Comparison of ENCODE assay signal across 24 cellular contexts in genomic region chr9:120345379-120345778, GRCh38.
"Had no signal": no experiment of that assay in that cellular context is flagged by ENCODE, and none has a peak within 500 bp of the region (broad histone marks: within the 10 kb centered on the region; RNA-seq: fewer than 3 reads in every experiment).

No MANE protein-coding gene starts in this region.

- H3K27ac ChIP-seq: body of pancreas, Peyer's patch, RWPE1, SJSA1 had no signal

- H3K4me1 ChIP-seq: body of pancreas, Peyer's patch, SJSA1 had no signal

- H3K9me3 ChIP-seq: body of pancreas, Peyer's patch, SJSA1 had no signal

- ATAC-seq: activated CD8-positive, alpha-beta T cell treated with anti-CD3 and anti-CD28 coated beads, Interleukin-2, amount 10 ng/mL, durations not matched to agents 7 days and 5 days; body of pancreas; T-helper 17 cell had no signal

- H3K27me3 ChIP-seq: body of pancreas, Peyer's patch, SJSA1 had no signal

- H3K27ac Mint-ChIP-seq: activated CD8-positive, alpha-beta T cell treated with anti-CD3 and anti-CD28 coated beads, Interleukin-2, amount 10 ng/mL, durations not matched to agents 7 days and 5 days; activated naive CD4-positive, alpha-beta T cell treated with anti-CD3 and anti-CD28 coated beads, Interleukin-2, amount 50 U/mL, for 24 hours; T-helper 17 cell had no signal

- H3K4me3 ChIP-seq: body of pancreas, Peyer's patch, SJSA1 had no signal

- H3K4me1 Mint-ChIP-seq: activated naive CD4-positive, alpha-beta T cell treated with anti-CD3 and anti-CD28 coated beads, Interleukin-2, amount 50 U/mL, for 24 hours had no signal

- H3K9me3 Mint-ChIP-seq: activated naive CD4-positive, alpha-beta T cell treated with anti-CD3 and anti-CD28 coated beads, Interleukin-2, amount 50 U/mL, for 24 hours had no signal

- H3K36me3 ChIP-seq: Peyer's patch, SJSA1 had no signal

- H3K36me3 Mint-ChIP-seq: activated naive CD4-positive, alpha-beta T cell treated with anti-CD3 and anti-CD28 coated beads, Interleukin-2, amount 50 U/mL, for 24 hours had no signal

- DNase-seq: activated CD4-positive, alpha-beta T cell treated with anti-CD3 and anti-CD28 coated beads for 4 hours; activated CD8-positive, alpha-beta memory T cell treated with anti-CD3 and anti-CD28 coated beads, Interleukin-2, amount 50 U/mL, for 48 hours; activated CD8-positive, alpha-beta T cell treated with anti-CD3 and anti-CD28 coated beads, Interleukin-2, amount 10 ng/mL, durations not matched to agents 7 days and 5 days; activated effector memory CD4-positive, alpha-beta T cell treated with Interleukin-2 at 50 U/mL for 16 hours; activated naive CD4-positive, alpha-beta T cell; activated T-cell treated with anti-CD3 and anti-CD28 coated beads, Interleukin-2, amount 50 U/mL, for 1 hour; aorta; body of pancreas; central memory CD4-positive, alpha-beta T cell; Kasumi-1; KBM-7; NCI-H1048; NCI-H146; NCI-H187 treated with DMSO at 0.1 percent for 48 hours; NCI-H2171 treated with DMSO at 0.1 percent for 48 hours; NCI-H226; NCI-H69; Peyer's patch; Right ventricle myocardium superior; T-helper 17 cell; T-helper 9 cell had no signal

- H3K4me3 Mint-ChIP-seq: activated CD8-positive, alpha-beta T cell treated with anti-CD3 and anti-CD28 coated beads, Interleukin-2, amount 10 ng/mL, durations not matched to agents 7 days and 5 days; activated naive CD4-positive, alpha-beta T cell treated with anti-CD3 and anti-CD28 coated beads, Interleukin-2, amount 50 U/mL, for 24 hours; T-helper 17 cell had no signal
